1 cellular context compared by ENCODE assay signal in the genomic region with DNA sequence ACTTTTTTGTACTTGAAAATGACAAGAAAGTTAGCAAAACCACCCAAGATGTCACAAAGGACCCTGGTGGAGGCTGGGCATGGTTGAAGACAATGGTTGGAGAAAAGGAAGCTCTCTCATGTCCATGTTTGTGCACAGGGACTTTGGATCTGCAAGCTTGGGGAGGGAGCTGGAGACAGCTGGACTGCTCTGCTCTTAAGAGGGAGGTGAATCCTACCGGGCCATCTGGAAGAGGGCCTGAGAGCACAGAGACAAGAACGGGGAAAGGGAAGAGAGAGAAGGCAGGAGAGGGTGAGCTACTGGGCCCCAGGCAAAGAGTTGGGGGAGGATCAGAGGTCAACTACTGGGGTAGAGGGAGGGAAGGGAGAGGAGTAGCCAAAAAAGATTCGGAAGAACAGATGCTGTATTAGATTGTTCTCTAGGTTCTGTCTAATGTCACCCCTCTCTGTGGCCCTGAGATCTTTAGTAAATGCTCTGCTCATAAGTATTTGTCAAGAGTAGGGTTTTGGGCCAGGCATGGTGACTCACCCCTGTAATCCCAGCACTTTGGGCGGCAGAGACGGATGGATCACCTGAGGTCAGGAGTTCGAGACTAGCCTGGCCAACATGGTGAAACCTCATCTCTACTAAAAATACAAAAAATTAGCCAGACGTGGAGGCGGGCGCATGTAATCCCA.
TF ChIP-seq lines count a peak whose summit lies in the region.

No MANE protein-coding gene starts in this region.

TF ChIP-seq in HCT116, 20 proteins besides CTCF, POLR2A, EP300 and RAD21 (continued from another document):
- TF ChIP-seq, protein P1, sequence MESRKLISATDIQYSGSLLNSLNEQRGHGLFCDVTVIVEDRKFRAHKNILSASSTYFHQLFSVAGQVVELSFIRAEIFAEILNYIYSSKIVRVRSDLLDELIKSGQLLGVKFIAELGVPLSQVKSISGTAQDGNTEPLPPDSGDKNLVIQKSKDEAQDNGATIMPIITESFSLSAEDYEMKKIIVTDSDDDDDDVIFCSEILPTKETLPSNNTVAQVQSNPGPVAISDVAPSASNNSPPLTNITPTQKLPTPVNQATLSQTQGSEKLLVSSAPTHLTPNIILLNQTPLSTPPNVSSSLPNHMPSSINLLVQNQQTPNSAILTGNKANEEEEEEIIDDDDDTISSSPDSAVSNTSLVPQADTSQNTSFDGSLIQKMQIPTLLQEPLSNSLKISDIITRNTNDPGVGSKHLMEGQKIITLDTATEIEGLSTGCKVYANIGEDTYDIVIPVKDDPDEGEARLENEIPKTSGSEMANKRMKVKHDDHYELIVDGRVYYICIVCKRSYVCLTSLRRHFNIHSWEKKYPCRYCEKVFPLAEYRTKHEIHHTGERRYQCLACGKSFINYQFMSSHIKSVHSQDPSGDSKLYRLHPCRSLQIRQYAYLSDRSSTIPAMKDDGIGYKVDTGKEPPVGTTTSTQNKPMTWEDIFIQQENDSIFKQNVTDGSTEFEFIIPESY (IDR thresholded peaks at IDR 0.05; ENCODE audit: extremely low read depth, insufficient replicate concordance, low read length): no peak
- TF ChIP-seq EZH2 (IDR thresholded peaks at IDR 0.05) (no peak), ZFX (IDR thresholded peaks at IDR 0.05) (no peak), ELF1 (IDR thresholded peaks at IDR 0.05; ENCODE audit: borderline replicate concordance, low read depth) (no peak), SRF (IDR thresholded peaks at IDR 0.05; ENCODE audit: low read depth) (no peak)
- TF ChIP-seq, protein P2, sequence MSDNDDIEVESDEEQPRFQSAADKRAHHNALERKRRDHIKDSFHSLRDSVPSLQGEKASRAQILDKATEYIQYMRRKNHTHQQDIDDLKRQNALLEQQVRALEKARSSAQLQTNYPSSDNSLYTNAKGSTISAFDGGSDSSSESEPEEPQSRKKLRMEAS (IDR thresholded peaks at IDR 0.05): no peak
- TF ChIP-seq, protein P3, sequence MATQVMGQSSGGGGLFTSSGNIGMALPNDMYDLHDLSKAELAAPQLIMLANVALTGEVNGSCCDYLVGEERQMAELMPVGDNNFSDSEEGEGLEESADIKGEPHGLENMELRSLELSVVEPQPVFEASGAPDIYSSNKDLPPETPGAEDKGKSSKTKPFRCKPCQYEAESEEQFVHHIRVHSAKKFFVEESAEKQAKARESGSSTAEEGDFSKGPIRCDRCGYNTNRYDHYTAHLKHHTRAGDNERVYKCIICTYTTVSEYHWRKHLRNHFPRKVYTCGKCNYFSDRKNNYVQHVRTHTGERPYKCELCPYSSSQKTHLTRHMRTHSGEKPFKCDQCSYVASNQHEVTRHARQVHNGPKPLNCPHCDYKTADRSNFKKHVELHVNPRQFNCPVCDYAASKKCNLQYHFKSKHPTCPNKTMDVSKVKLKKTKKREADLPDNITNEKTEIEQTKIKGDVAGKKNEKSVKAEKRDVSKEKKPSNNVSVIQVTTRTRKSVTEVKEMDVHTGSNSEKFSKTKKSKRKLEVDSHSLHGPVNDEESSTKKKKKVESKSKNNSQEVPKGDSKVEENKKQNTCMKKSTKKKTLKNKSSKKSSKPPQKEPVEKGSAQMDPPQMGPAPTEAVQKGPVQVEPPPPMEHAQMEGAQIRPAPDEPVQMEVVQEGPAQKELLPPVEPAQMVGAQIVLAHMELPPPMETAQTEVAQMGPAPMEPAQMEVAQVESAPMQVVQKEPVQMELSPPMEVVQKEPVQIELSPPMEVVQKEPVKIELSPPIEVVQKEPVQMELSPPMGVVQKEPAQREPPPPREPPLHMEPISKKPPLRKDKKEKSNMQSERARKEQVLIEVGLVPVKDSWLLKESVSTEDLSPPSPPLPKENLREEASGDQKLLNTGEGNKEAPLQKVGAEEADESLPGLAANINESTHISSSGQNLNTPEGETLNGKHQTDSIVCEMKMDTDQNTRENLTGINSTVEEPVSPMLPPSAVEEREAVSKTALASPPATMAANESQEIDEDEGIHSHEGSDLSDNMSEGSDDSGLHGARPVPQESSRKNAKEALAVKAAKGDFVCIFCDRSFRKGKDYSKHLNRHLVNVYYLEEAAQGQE (IDR thresholded peaks at IDR 0.05; ENCODE audit: low read depth): no peak
